Comparison of ENCODE assay signal across 25 cellular contexts in genomic region chr2:241992753-241993152, GRCh38.
"Had no signal": no experiment of that assay in that cellular context is flagged by ENCODE, and none has a peak within 500 bp of the region (broad histone marks: within the 10 kb centered on the region; RNA-seq: fewer than 3 reads in every experiment).

No MANE protein-coding gene starts in this region.

- ATAC-seq: effector memory CD8-positive, alpha-beta T cell; esophagus mucosa; gastrocnemius medialis; left colon; left lung; left ventricle myocardium superior; mucosa of descending colon had no signal

- H3K27ac ChIP-seq: epithelial cell of prostate, esophagus squamous epithelium, gastrocnemius medialis, hepatocyte, left lung, lower lobe of right lung had no signal

- H3K9me3 ChIP-seq: esophagus squamous epithelium, gastrocnemius medialis, left lung, lower lobe of right lung, mucosa of descending colon had no signal

- H3K4me1 ChIP-seq: esophagus squamous epithelium, gastrocnemius medialis, left lung, lower lobe of right lung had no signal

- H3K36me3 ChIP-seq: esophagus squamous epithelium, gastrocnemius medialis, left lung, lower lobe of right lung had no signal

- DNase-seq: cortex of kidney; effector CD8-positive, alpha-beta T cell; effector memory CD8-positive, alpha-beta T cell; endodermal cell; erythroblast; esophagus squamous epithelium; foreskin fibroblast; foreskin melanocyte; gastrocnemius medialis; glutamatergic neuron; hypothalamus; immature natural killer cell; islet precursor cell; kidney; kidney glomerular epithelial cell; left colon; left ventricle myocardium superior; lower lobe of right lung; mesenchymal stem cell; mucosa of descending colon; naive B cell had no signal

- H3K4me3 ChIP-seq: esophagus squamous epithelium, gastrocnemius medialis, hepatocyte, left lung, lower lobe of right lung, mucosa of descending colon had no signal

- H3K27me3 ChIP-seq: esophagus squamous epithelium, gastrocnemius medialis, hepatocyte, left lung had no signal
